Comparison of ENCODE assay signal across 8 cellular contexts in genomic region chr3:150407818-150408231, GRCh38. TPM values are rescaled to one million over a fixed set of nuclear protein-coding genes. Genes with fewer than 3 reads are reported as not detected.
DNase-seq lines count a peak whose midpoint lies in the region; ATAC-seq and TF ChIP-seq lines count a peak whose summit lies in the region.

No MANE protein-coding gene starts in this region.

- H3K36me3 ChIP-seq in CD8-positive, alpha-beta T cell (ENCODE audit: insufficient read depth, low read length): no peaks in the 10 kb centered on the region

- H3K27me3 ChIP-seq in CD8-positive, alpha-beta T cell (ENCODE audit: insufficient read depth, low read length): no peaks in the 10 kb centered on the region

- peaks cover 20% of the 10 kb centered on the region for H3K36me3 Mint-ChIP-seq in CD8-positive, alpha-beta T cell
- H3K36me3 Mint-ChIP-seq in activated CD4-positive, alpha-beta memory T cell treated with anti-CD3 and anti-CD28 coated beads for 36 hours: peaks cover 18% of the 10 kb centered on the region
- peaks cover 1% of the 10 kb centered on the region for H3K36me3 Mint-ChIP-seq in progenitor cell of endocrine pancreas (ENCODE audit: insufficient read depth)

- H3K9me3 Mint-ChIP-seq in CD8-positive, alpha-beta T cell: no peaks in the 10 kb centered on the region
- no peaks in the 10 kb centered on the region for H3K9me3 Mint-ChIP-seq in activated CD4-positive, alpha-beta memory T cell treated with anti-CD3 and anti-CD28 coated beads for 36 hours
- H3K9me3 Mint-ChIP-seq in progenitor cell of endocrine pancreas (ENCODE audit: low read depth): no peaks in the 10 kb centered on the region

- peak in 6 of 7 experiments; percentile 95 to 99 (median 96) for DNase-seq in CD8-positive, alpha-beta T cell
- peak; percentile 77 for DNase-seq in LHCN-M2 (ENCODE audit: low read depth)
- no peak for DNase-seq in activated CD4-positive, alpha-beta memory T cell treated with anti-CD3 and anti-CD28 coated beads for 36 hours
- DNase-seq in fibroblast of the aortic adventitia (ENCODE audit: low read depth): no peak
- no peak for DNase-seq in progenitor cell of endocrine pancreas (ENCODE audit: low spot score, unreplicated experiment)
- no peak for DNase-seq in retina

- no peaks in the 10 kb centered on the region for H3K9me3 ChIP-seq in CD8-positive, alpha-beta T cell (ENCODE audit: low read length)

- H3K4me3 Mint-ChIP-seq in CD8-positive, alpha-beta T cell: peak overlapping the region; percentile 89
- peak overlapping the region; percentile 96 for H3K4me3 Mint-ChIP-seq in activated CD4-positive, alpha-beta memory T cell treated with anti-CD3 and anti-CD28 coated beads for 36 hours
- H3K4me3 Mint-ChIP-seq in progenitor cell of endocrine pancreas (ENCODE audit: low read depth): peak overlapping the region; percentile 95

- ATAC-seq in CD8-positive, alpha-beta T cell: no peak
- ATAC-seq in GM21423 (IDR thresholded peaks at IDR 0.05; ENCODE audit: unreplicated experiment) (peak; percentile 9), GM18519 (IDR thresholded peaks at IDR 0.05; ENCODE audit: low FRiP score, unreplicated experiment) (no peak)

- H3K27ac Mint-ChIP-seq in CD8-positive, alpha-beta T cell: peak overlapping the region; percentile 99
- peak overlapping the region; percentile 94 for H3K27ac Mint-ChIP-seq in activated CD4-positive, alpha-beta memory T cell treated with anti-CD3 and anti-CD28 coated beads for 36 hours
- peak overlapping the region; percentile 99 for H3K27ac Mint-ChIP-seq in progenitor cell of endocrine pancreas

- H3K27me3 Mint-ChIP-seq in CD8-positive, alpha-beta T cell (ENCODE audit: low read depth): no peaks in the 10 kb centered on the region
- no peaks in the 10 kb centered on the region for H3K27me3 Mint-ChIP-seq in activated CD4-positive, alpha-beta memory T cell treated with anti-CD3 and anti-CD28 coated beads for 36 hours
- H3K27me3 Mint-ChIP-seq in progenitor cell of endocrine pancreas: no peaks in the 10 kb centered on the region

- intact Hi-C loops in CD8-positive, alpha-beta T cell (cut with DNase I, micrococcal nuclease): loop anchor here (1.0 to 5.0 kb wide), 13 partner anchors 23 to 1416 kb away; partner anchors contain the start of genes EIF2A (in 2 of the 2), SERP1 (in 2 of the 2), SIAH2 (in 2 of the 2) and COMMD2 (in 1 of the 2)
- intact Hi-C loops in activated CD4-positive, alpha-beta memory T cell treated with anti-CD3 and anti-CD28 coated beads for 36 hours (cut with micrococcal nuclease): loop anchor here (1.0 to 10.0 kb wide), 8 partner anchors 23 to 595 kb away; partner anchors contain the start of genes EIF2A, ERICH6, PFN2 and RNF13

- peaks cover 28% of the 10 kb centered on the region for H3K4me1 Mint-ChIP-seq in CD8-positive, alpha-beta T cell (ENCODE audit: low read depth)
- peaks cover 15% of the 10 kb centered on the region for H3K4me1 Mint-ChIP-seq in activated CD4-positive, alpha-beta memory T cell treated with anti-CD3 and anti-CD28 coated beads for 36 hours (ENCODE audit: low read depth)
- H3K4me1 Mint-ChIP-seq in progenitor cell of endocrine pancreas (ENCODE audit: low read depth): peaks cover 24% of the 10 kb centered on the region

- CTCF ChIA-PET in CD8-positive, alpha-beta T cell (lab: Charles Lee): interaction anchor here (1.0 to 2.8 kb wide), 4 partner anchors 14 to 88 kb away, joined by 3 to 13 read pairs (median 6); no protein-coding TSS in a partner anchor
- CTCF ChIA-PET in activated CD4-positive, alpha-beta memory T cell treated with anti-CD3 and anti-CD28 coated beads for 36 hours (lab: Charles Lee): interaction anchor here (0.8 to 4.9 kb wide), 4 partner anchors 23 to 169 kb away, joined by 3 to 38 read pairs (median 4); no protein-coding TSS in a partner anchor

- POLR2A ChIA-PET in CD8-positive, alpha-beta T cell (lab: Charles Lee): interaction anchor here (0.6 to 4.9 kb wide), 14 partner anchors 10 to 794 kb away, joined by 3 to 39 read pairs (median 6); partner anchors contain the start of genes EIF2A, SELENOT, SERP1 and SIAH2
- POLR2A ChIA-PET in activated CD4-positive, alpha-beta memory T cell treated with anti-CD3 and anti-CD28 coated beads for 36 hours (lab: Charles Lee): interaction anchor here (2.0 to 3.6 kb wide), 4 partner anchors 23 to 356 kb away, joined by 10 to 25 read pairs (median 15); partner anchors contain the start of genes EIF2A, SERP1 and SIAH2

- peaks cover 9% of the 10 kb centered on the region for H3K4me1 ChIP-seq in CD8-positive, alpha-beta T cell (ENCODE audit: insufficient read depth, low read length)

- no peak for TF ChIP-seq CTCF in CD8-positive, alpha-beta T cell (IDR thresholded peaks at IDR 0.05)
- TF ChIP-seq CTCF in fibroblast of the aortic adventitia (IDR thresholded peaks at IDR 0.05; ENCODE audit: insufficient read depth, low read length) (no peak), progenitor cell of endocrine pancreas (IDR thresholded peaks at IDR 0.05; ENCODE audit: unreplicated experiment) (no peak)

- H3K4me3 ChIP-seq in CD8-positive, alpha-beta T cell (ENCODE audit: low read depth, low read length): peak overlapping the region; percentile 67
- H3K4me3 ChIP-seq in fibroblast of the aortic adventitia (ENCODE audit: low read depth, low read length): peak overlapping the region; percentile 68

- H3K27ac ChIP-seq in CD8-positive, alpha-beta T cell (ENCODE audit: low read depth, low read length): peak overlapping the region; percentile 92

RNA-seq across cellular contexts. Expression of gene TSC22D2, which starts 0.3 kb away (rescaled TPM):
- total RNA-seq in CD8-positive, alpha-beta T cell: 10 to 100 TPM; 49.3 to 51.7 TPM
- total RNA-seq in LHCN-M2 (2014; rRNA removed) (6.3 and 8.6 TPM in 2 replicates), fibroblast of the aortic adventitia (ENCODE audit: low replicate concordance) (10.3 and 15.4 TPM in 2 replicates), progenitor cell of endocrine pancreas (31.9 and 35.5 TPM in 2 replicates)
- polyA plus RNA-seq in LHCN-M2 (2012): 14.1 TPM
- total RNA-seq in activated CD4-positive, alpha-beta memory T cell treated with anti-CD3 and anti-CD28 coated beads for 36 hours: 10 to 100 TPM; 12.3 to 13.7 TPM

Comparison
In these comparisons a context has a peak if more than half of its experiments do, and no peak if none do; other contexts are left out.
1. DNase-seq: peak in CD8-positive, alpha-beta T cell (6 of 7) and LHCN-M2 (single experiment); none in activated CD4-positive, alpha-beta memory T cell treated with anti-CD3 and anti-CD28 coated beads for 36 hours (single experiment), fibroblast of the aortic adventitia (single experiment), progenitor cell of endocrine pancreas (single experiment) and retina (single experiment).
2. Peak in every context shown above with its lines, with median percentiles within 50 percentile points of each other: H3K27ac Mint-ChIP-seq and H3K4me3 Mint-ChIP-seq.